ENCODE assay signal across 12 cellular contexts in genomic region chr1:147167361-147167760, GRCh38. TPM values are rescaled to one million over a fixed set of nuclear protein-coding genes. Genes with fewer than 3 reads are reported as not detected.
DNase-seq lines count a peak whose midpoint lies in the region; ATAC-seq and TF ChIP-seq lines count a peak whose summit lies in the region.
"Had no signal": no experiment of that assay in that cellular context is flagged by ENCODE, and none has a peak within 500 bp of the region (broad histone marks: within the 10 kb centered on the region; RNA-seq: fewer than 3 reads in every experiment).

No MANE protein-coding gene starts in this region.

- H3K27me3 ChIP-seq in mesenchymal stem cell (ENCODE audit: control insufficient read depth in 1 of 2, insufficient read depth in 1 of 2, low read length in 2 of 2) = no peaks in the 10 kb centered on the region

- no peak overlapping the region for H4K8ac ChIP-seq in mesenchymal stem cell (ENCODE audit: low read length)

- peaks cover 0 to 27% of the 10 kb centered on the region in 2 experiments for H3K36me3 ChIP-seq in mesenchymal stem cell (ENCODE audit: control insufficient read depth in 1 of 2, insufficient read depth in 2 of 2, low read depth in 1 of 2, low read length in 2 of 2)

- no peak for ATAC-seq in HG02981 (IDR thresholded peaks at IDR 0.05; ENCODE audit: unreplicated experiment)
- ATAC-seq: effector memory CD8-positive, alpha-beta T cell had no signal

- peaks cover 9% of the 10 kb centered on the region for H3K4me1 ChIP-seq in mesenchymal stem cell (ENCODE audit: control insufficient read depth, insufficient read depth, low read depth, low read length)

- H3K4ac ChIP-seq in mesenchymal stem cell (ENCODE audit: low read depth in 1 of 2, low read length in 2 of 2) = no peak overlapping the region

- H2AFZ ChIP-seq in mesenchymal stem cell (ENCODE audit: low read depth, low read length) = no peak overlapping the region

- H2BK12ac ChIP-seq in mesenchymal stem cell (ENCODE audit: low read length in 2 of 2) = no peak overlapping the region

- TF ChIP-seq CTCF in AG09309 (IDR thresholded peaks at IDR 0.05; ENCODE audit: control insufficient read depth, insufficient read depth, low read depth, low read length, missing control alignments) (no peak), cardiac fibroblast (IDR thresholded peaks at IDR 0.05; ENCODE audit: low read depth, low read length) (no peak)

- peak overlapping the region; percentile 52 for H3K9ac ChIP-seq in mesenchymal stem cell (ENCODE audit: low read length)

- no peak overlapping the region for H2BK15ac ChIP-seq in mesenchymal stem cell (ENCODE audit: low read depth, poor library complexity, severe bottlenecking)

- WGBS in mesenchymal stem cell = no CpG with 5 or more reads among the region's 1 CpG

- H3K14ac ChIP-seq in mesenchymal stem cell (ENCODE audit: low read length in 2 of 2) = no peak overlapping the region

- H3K4me3 ChIP-seq in AG09309 (ENCODE audit: control insufficient read depth, low read depth, low read length) (no peak overlapping the region), cardiac fibroblast (replicated peaks in 1 of 2; ENCODE audit: low read depth in 2 of 2, low read length in 2 of 2) (no peak overlapping the region), mesenchymal stem cell (ENCODE audit: insufficient read depth in 1 of 2, low read depth in 1 of 2, low read length in 2 of 2) (peak overlapping the region in 1 of 2 experiments; percentile 14)
- H3K4me3 ChIP-seq: lung had no signal

- no peaks in the 10 kb centered on the region for H3K9me3 ChIP-seq in mesenchymal stem cell (ENCODE audit: control insufficient read depth, low read length)

- peaks cover 26% of the 10 kb centered on the region for H3K79me1 ChIP-seq in mesenchymal stem cell (replicated peaks; ENCODE audit: low read length, poor library complexity, severe bottlenecking)

- no peak overlapping the region for H2BK120ac ChIP-seq in mesenchymal stem cell (ENCODE audit: low read depth, low read length)

- peak overlapping the region; percentile 83 for H3K27ac ChIP-seq in mesenchymal stem cell (ENCODE audit: low read length, poor library complexity, severe bottlenecking)
- no peak overlapping the region for H3K27ac ChIP-seq in substantia nigra (ENCODE audit: low read depth, low read length, poor library complexity, severe bottlenecking)

- H3K23ac ChIP-seq in mesenchymal stem cell (ENCODE audit: low read length in 2 of 2) = no peak overlapping the region

- H3K4me2 ChIP-seq in mesenchymal stem cell (ENCODE audit: low read length, poor library complexity, severe bottlenecking) = peak overlapping the region; percentile 3

- no peak overlapping the region for H2AK5ac ChIP-seq in mesenchymal stem cell (ENCODE audit: low read length, severe bottlenecking)

- no peak overlapping the region for H4K91ac ChIP-seq in mesenchymal stem cell (ENCODE audit: low read length)

- H2BK5ac ChIP-seq in mesenchymal stem cell (ENCODE audit: low read depth, low read length, poor library complexity, severe bottlenecking) = peak overlapping the region; percentile 5

- DNase-seq in AG09309 (ENCODE audit: low read depth) (peak; percentile 95), LHCN-M2 (ENCODE audit: low read depth) (peak; percentile 95), cardiac fibroblast (ENCODE audit: low read depth in 2 of 2) (peak; percentile 91 to 97), mesenchymal stem cell (peak; percentile 98), substantia nigra (lab: John Stamatoyannopoulos, UW) (no peak), NCI-H1048 (lab: John Stamatoyannopoulos, UW) (no peak)
- no peak for DNase-seq in central memory CD4-positive, alpha-beta T cell
- DNase-seq: effector memory CD8-positive, alpha-beta T cell; NCI-H446; stimulated activated CD4-positive, alpha-beta T cell treated with anti-CD3 and anti-CD28 coated beads, Interleukin-12 subunit alpha, Interleukin-12 subunit beta, amount 100 ng/mL, for 4 hours had no signal

- no peak overlapping the region for H3K18ac ChIP-seq in mesenchymal stem cell (ENCODE audit: low read depth in 1 of 2, low read length in 2 of 2)

RNA-seq across cellular contexts. Expression of gene PRKAB2, which starts 4.9 kb away (rescaled TPM):
- 7.8 and 9.9 TPM in 2 replicates for total RNA-seq in LHCN-M2 (2014; rRNA removed)
- polyA plus RNA-seq in LHCN-M2 (2012) = 3.4 TPM
- polyA plus RNA-seq in mesenchymal stem cell (2013, experiment 1 of 2) = 13.8 TPM
- 14.1 TPM for polyA plus RNA-seq in mesenchymal stem cell (2013, experiment 2 of 2)

RNA-seq across cellular contexts. Expression of gene FMO5, which starts 57.8 kb away (rescaled TPM):
- total RNA-seq in LHCN-M2 (2014; rRNA removed) = 0.38 and 2.1 TPM in 2 replicates
- 0.77 TPM for polyA plus RNA-seq in LHCN-M2 (2012)
- 0.51 TPM for polyA plus RNA-seq in mesenchymal stem cell (2013, experiment 1 of 2)
- polyA plus RNA-seq in mesenchymal stem cell (2013, experiment 2 of 2) = 0.56 TPM

Comparison
In these comparisons a context has a peak if more than half of its experiments do, and no peak if none do; other contexts are left out.
1. DNase-seq: peak in AG09309 (single experiment), LHCN-M2 (single experiment), cardiac fibroblast (2 of 2) and mesenchymal stem cell (single experiment); none in central memory CD4-positive, alpha-beta T cell (single experiment), substantia nigra (0 of 49) and NCI-H1048 (single experiment).